24 cellular contexts compared by ENCODE assay signal in the genomic region with DNA sequence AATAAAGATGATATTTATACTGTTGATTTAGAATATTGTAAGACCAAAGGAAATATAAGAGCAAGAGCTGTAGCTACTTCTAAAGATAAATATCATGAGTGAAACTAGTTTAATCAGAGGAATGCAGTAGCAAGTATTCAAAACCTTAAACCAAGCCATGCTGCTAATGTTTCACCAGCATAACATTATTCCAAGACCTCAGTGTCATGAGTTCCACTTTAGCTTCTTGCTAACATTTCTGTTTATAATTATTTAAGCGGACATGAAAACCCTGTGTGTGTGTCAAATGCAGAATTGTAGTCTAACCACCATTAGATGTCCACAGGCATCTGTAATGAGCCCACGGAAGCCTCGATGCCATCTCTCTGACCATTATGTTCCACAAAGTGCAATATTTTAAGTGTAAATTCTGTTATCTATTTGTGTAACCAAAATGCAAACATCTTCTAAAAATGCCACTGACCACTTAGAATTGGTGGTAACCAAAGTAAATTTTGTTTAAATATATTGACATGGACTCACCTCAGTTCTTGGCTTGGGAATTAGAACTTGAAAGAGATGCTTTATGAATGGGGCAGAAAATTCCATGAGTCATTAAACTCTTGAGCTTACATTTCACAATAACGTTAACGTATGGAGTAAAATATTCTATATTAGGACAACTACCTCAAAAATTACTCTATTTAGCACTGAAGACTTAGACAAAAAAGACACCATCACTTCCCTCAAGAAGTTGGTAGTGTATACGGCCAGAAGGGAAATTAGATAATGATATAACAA.
DNase-seq lines count a peak whose midpoint lies in the region; ATAC-seq and TF ChIP-seq lines count a peak whose summit lies in the region.
"Had no signal": no experiment of that assay in that cellular context is flagged by ENCODE, and none has a peak within 500 bp of the region (broad histone marks: within the 10 kb centered on the region; RNA-seq: fewer than 3 reads in every experiment).

No MANE protein-coding gene starts in this region.

- 52% methylated on average over 6 of the region's 6 CpGs for WGBS in right lobe of liver (ENCODE audit: insufficient coverage, low coverage, low lambda C conversion rate, missing lambda C conversion rate)

- POLR2A ChIA-PET in CD8-positive, alpha-beta memory T cell (lab: Charles Lee): no interaction called here

- ATAC-seq in activated naive CD4-positive, alpha-beta T cell treated with anti-CD3 and anti-CD28 coated beads, Interleukin-2, amount 50 U/mL, for 72 hours: no peak
- no peak for ATAC-seq in HG02884 (IDR thresholded peaks at IDR 0.05; ENCODE audit: unreplicated experiment)
- ATAC-seq in right lobe of liver: no peak
- ATAC-seq: GM12878; stimulated activated naive CD8-positive, alpha-beta T cell treated with anti-CD3 and anti-CD28 coated beads, Interleukin-15, Interleukin-2, amounts not matched to agents 100 U/mL and 50 U/mL, for 24 hours had no signal

- no peak for TF ChIP-seq CTCF in right lobe of liver (IDR thresholded peaks at IDR 0.05)

- DNase-seq in MV-4-11 (lab: John Stamatoyannopoulos, UW): peak; percentile 58
- peak; percentile 16 for DNase-seq in astrocyte of the hippocampus (ENCODE audit: low read depth, low spot score)
- peak; percentile 44 for DNase-seq in myocyte (ENCODE audit: low read depth)
- no peak for DNase-seq in activated naive CD4-positive, alpha-beta T cell treated with anti-CD3 and anti-CD28 coated beads, Interleukin-2, amount 50 U/mL, for 72 hours (ENCODE audit: low spot score in 2 of 2)
- DNase-seq in right lobe of liver: no peak
- no peak for DNase-seq in CD8-positive, alpha-beta memory T cell
- DNase-seq: activated CD4-positive, alpha-beta T cell treated with anti-CD3 and anti-CD28 coated beads for 1 hour; activated CD8-positive, alpha-beta memory T cell treated with anti-CD3 and anti-CD28 coated beads for 24 hours; activated gamma-delta T cell; CD4-positive, alpha-beta memory T cell; DMS 273 treated with DMSO at 0.1 percent for 48 hours; effector CD8-positive, alpha-beta T cell; erythroblast; head of caudate nucleus; NCI-H524; stimulated activated naive CD8-positive, alpha-beta T cell treated with anti-CD3 and anti-CD28 coated beads, Interleukin-15, Interleukin-2, amounts not matched to agents 100 U/mL and 50 U/mL, for 24 hours had no signal

- no peaks in the 10 kb centered on the region for H3K79me2 ChIP-seq in ACC112 (ENCODE audit: control insufficient read depth, insufficient read depth, low read length, unreplicated experiment)

- H3K4me3 Mint-ChIP-seq in CD8-positive, alpha-beta memory T cell: no peak overlapping the region
- H3K4me3 Mint-ChIP-seq: brain; CD4-positive, alpha-beta memory T cell; neural progenitor cell; T-helper 1 cell treated with Interleukin-12 subunit alpha and Interleukin-12 subunit beta and Interleukin-4 antibody, amounts not matched to agents 30 μg/mL and 1 μg/mL, for 36 hours had no signal

- no peaks in the 10 kb centered on the region for H3K9me3 ChIP-seq in right lobe of liver
- H3K9me3 ChIP-seq in CD8-positive, alpha-beta memory T cell (ENCODE audit: low read length): no peaks in the 10 kb centered on the region

- H3K4me1 Mint-ChIP-seq in CD8-positive, alpha-beta memory T cell: no peaks in the 10 kb centered on the region
- H3K4me1 Mint-ChIP-seq: CD4-positive, alpha-beta memory T cell; neural progenitor cell had no signal

- H3K27ac ChIP-seq in ACC112 (ENCODE audit: low read depth, low read length) (peak overlapping the region; percentile 88; the same call in 1 of the 2 replicates), right lobe of liver (no peak overlapping the region)
- no peak overlapping the region for H3K27ac ChIP-seq in CD8-positive, alpha-beta memory T cell (ENCODE audit: low read depth, low read length)
- H3K27ac ChIP-seq: neural progenitor cell had no signal

- intact Hi-C loops in right lobe of liver (cut with DNase I): no loop called here

- H3K36me3 Mint-ChIP-seq in activated naive CD4-positive, alpha-beta T cell treated with anti-CD3 and anti-CD28 coated beads, Interleukin-2, amount 50 U/mL, for 72 hours: no peaks in the 10 kb centered on the region
- no peaks in the 10 kb centered on the region for H3K36me3 Mint-ChIP-seq in CD8-positive, alpha-beta memory T cell
- H3K36me3 Mint-ChIP-seq: brain; CD4-positive, alpha-beta memory T cell had no signal

- TF ChIP-seq POLR2A in right lobe of liver (IDR thresholded peaks at IDR 0.05): no peak

- H3K4me1 ChIP-seq in ACC112 (ENCODE audit: control insufficient read depth, insufficient read depth, low read length, unreplicated experiment) (peaks cover 24% of the 10 kb centered on the region), right lobe of liver (no peaks in the 10 kb centered on the region)
- H3K4me1 ChIP-seq in CD8-positive, alpha-beta memory T cell (ENCODE audit: insufficient read depth, low read length): no peaks in the 10 kb centered on the region
- H3K4me1 ChIP-seq: neural progenitor cell had no signal

- peaks cover 7 to 9% of the 10 kb centered on the region in 2 donors for H3K9me3 Mint-ChIP-seq in activated naive CD4-positive, alpha-beta T cell treated with anti-CD3 and anti-CD28 coated beads, Interleukin-2, amount 50 U/mL, for 72 hours
- peaks cover 0 to 17% (median 2%) of the 10 kb centered on the region in 5 donors for H3K9me3 Mint-ChIP-seq in CD8-positive, alpha-beta memory T cell
- H3K9me3 Mint-ChIP-seq: T-helper 1 cell treated with Interleukin-12 subunit alpha and Interleukin-12 subunit beta and Interleukin-4 antibody, amounts not matched to agents 30 μg/mL and 1 μg/mL, for 36 hours had no signal

- no peaks in the 10 kb centered on the region for H3K27me3 Mint-ChIP-seq in CD8-positive, alpha-beta memory T cell
- H3K27me3 Mint-ChIP-seq: brain; CD4-positive, alpha-beta memory T cell; progenitor cell of endocrine pancreas had no signal

- H3K27me3 ChIP-seq in ACC112 (ENCODE audit: insufficient read depth, low read length) (no peaks in the 10 kb centered on the region), right lobe of liver (no peaks in the 10 kb centered on the region)
- no peaks in the 10 kb centered on the region for H3K27me3 ChIP-seq in CD8-positive, alpha-beta memory T cell (ENCODE audit: insufficient read depth, low read length, poor library complexity, severe bottlenecking)
- H3K27me3 ChIP-seq: neural progenitor cell had no signal

- no peak overlapping the region for H3K27ac Mint-ChIP-seq in activated naive CD4-positive, alpha-beta T cell treated with anti-CD3 and anti-CD28 coated beads, Interleukin-2, amount 50 U/mL, for 72 hours
- H3K27ac Mint-ChIP-seq in CD8-positive, alpha-beta memory T cell: no peak overlapping the region
- H3K27ac Mint-ChIP-seq: CD4-positive, alpha-beta memory T cell; neural progenitor cell; progenitor cell of endocrine pancreas; T-helper 1 cell treated with Interleukin-12 subunit alpha and Interleukin-12 subunit beta and Interleukin-4 antibody, amounts not matched to agents 30 μg/mL and 1 μg/mL, for 36 hours had no signal

- H3K4me3 ChIP-seq in ACC112 (ENCODE audit: low read depth, low read length): no peak overlapping the region
- no peak overlapping the region for H3K4me3 ChIP-seq in right lobe of liver
- H3K4me3 ChIP-seq in CD8-positive, alpha-beta memory T cell (ENCODE audit: low read length): no peak overlapping the region
- H3K4me3 ChIP-seq: GM12878, lung, neural progenitor cell had no signal

- CTCF ChIA-PET in CD8-positive, alpha-beta memory T cell (lab: Charles Lee): no interaction called here

- no peak overlapping the region for H2AFZ ChIP-seq in ACC112 (ENCODE audit: low read length, unreplicated experiment)
- H2AFZ ChIP-seq: neural progenitor cell had no signal

- no peaks in the 10 kb centered on the region for H3K36me3 ChIP-seq in ACC112 (ENCODE audit: insufficient read depth, low read length)
- no peaks in the 10 kb centered on the region for H3K36me3 ChIP-seq in right lobe of liver
- H3K36me3 ChIP-seq in CD8-positive, alpha-beta memory T cell (ENCODE audit: insufficient read depth, low read length): no peaks in the 10 kb centered on the region
- H3K36me3 ChIP-seq: neural progenitor cell had no signal

Comparison
In these comparisons a context has a peak if more than half of its experiments do, and no peak if none do; other contexts are left out.
1. DNase-seq: peak in MV-4-11 (single experiment), astrocyte of the hippocampus (single experiment) and myocyte (single experiment); none in activated naive CD4-positive, alpha-beta T cell treated with anti-CD3 and anti-CD28 coated beads, Interleukin-2, amount 50 U/mL, for 72 hours (0 of 2), right lobe of liver (0 of 3) and CD8-positive, alpha-beta memory T cell (0 of 5).